In the genomic region with DNA sequence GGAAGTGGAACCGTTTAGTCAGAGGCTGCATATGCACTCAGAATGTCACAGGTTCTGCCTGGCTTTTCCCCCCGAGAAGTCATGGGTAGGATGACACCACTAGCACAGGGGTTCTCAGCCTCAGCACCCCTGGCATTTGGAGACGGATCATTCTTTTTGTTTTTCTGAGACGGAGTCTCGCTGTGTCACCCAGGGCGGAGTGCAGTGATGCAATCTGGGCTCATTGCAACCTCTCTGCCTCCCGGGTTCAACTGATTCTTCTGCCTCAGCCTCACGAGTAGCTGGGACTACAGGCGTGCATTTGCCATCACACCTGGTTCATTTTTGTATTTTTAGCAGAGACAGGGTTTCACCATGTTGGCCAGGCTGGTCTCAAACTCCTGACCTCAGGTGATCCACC, we compare ENCODE assay signal across 2 cellular contexts.
TF ChIP-seq lines count a peak whose summit lies in the region.

No MANE protein-coding gene starts in this region.

TF ChIP-seq in HepG2, 621 proteins besides CTCF, POLR2A, EP300 and RAD21:
- TF ChIP-seq, protein P1, sequence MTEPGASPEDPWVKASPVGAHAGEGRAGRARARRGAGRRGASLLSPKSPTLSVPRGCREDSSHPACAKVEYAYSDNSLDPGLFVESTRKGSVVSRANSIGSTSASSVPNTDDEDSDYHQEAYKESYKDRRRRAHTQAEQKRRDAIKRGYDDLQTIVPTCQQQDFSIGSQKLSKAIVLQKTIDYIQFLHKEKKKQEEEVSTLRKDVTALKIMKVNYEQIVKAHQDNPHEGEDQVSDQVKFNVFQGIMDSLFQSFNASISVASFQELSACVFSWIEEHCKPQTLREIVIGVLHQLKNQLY (CRISPR knock-in tag; IDR thresholded peaks at IDR 0.05): no peak
- TF ChIP-seq CEBPB (IDR thresholded peaks at IDR 0.05; ENCODE audit: borderline replicate concordance, low read depth, low read length): peak; percentile 4; the same call in 1 of the 2 replicates

TF ChIP-seq in WTC11, 78 proteins besides CTCF, POLR2A, EP300 and RAD21:
- TF ChIP-seq, protein P2, sequence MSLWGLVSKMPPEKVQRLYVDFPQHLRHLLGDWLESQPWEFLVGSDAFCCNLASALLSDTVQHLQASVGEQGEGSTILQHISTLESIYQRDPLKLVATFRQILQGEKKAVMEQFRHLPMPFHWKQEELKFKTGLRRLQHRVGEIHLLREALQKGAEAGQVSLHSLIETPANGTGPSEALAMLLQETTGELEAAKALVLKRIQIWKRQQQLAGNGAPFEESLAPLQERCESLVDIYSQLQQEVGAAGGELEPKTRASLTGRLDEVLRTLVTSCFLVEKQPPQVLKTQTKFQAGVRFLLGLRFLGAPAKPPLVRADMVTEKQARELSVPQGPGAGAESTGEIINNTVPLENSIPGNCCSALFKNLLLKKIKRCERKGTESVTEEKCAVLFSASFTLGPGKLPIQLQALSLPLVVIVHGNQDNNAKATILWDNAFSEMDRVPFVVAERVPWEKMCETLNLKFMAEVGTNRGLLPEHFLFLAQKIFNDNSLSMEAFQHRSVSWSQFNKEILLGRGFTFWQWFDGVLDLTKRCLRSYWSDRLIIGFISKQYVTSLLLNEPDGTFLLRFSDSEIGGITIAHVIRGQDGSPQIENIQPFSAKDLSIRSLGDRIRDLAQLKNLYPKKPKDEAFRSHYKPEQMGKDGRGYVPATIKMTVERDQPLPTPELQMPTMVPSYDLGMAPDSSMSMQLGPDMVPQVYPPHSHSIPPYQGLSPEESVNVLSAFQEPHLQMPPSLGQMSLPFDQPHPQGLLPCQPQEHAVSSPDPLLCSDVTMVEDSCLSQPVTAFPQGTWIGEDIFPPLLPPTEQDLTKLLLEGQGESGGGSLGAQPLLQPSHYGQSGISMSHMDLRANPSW (CRISPR knock-in tag; conservative IDR thresholded peaks at IDR 0.05; ENCODE audit: low read depth): no peak
- TF ChIP-seq, protein P3, sequence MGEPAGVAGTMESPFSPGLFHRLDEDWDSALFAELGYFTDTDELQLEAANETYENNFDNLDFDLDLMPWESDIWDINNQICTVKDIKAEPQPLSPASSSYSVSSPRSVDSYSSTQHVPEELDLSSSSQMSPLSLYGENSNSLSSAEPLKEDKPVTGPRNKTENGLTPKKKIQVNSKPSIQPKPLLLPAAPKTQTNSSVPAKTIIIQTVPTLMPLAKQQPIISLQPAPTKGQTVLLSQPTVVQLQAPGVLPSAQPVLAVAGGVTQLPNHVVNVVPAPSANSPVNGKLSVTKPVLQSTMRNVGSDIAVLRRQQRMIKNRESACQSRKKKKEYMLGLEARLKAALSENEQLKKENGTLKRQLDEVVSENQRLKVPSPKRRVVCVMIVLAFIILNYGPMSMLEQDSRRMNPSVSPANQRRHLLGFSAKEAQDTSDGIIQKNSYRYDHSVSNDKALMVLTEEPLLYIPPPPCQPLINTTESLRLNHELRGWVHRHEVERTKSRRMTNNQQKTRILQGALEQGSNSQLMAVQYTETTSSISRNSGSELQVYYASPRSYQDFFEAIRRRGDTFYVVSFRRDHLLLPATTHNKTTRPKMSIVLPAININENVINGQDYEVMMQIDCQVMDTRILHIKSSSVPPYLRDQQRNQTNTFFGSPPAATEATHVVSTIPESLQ (CRISPR knock-in tag; IDR thresholded peaks at IDR 0.05): no peak
- TF ChIP-seq NR2C2 (CRISPR knock-in tag; IDR thresholded peaks at IDR 0.05) (no peak), MXD4 (CRISPR knock-in tag; IDR thresholded peaks at IDR 0.05; ENCODE audit: borderline replicate concordance) (no peak), RORB (CRISPR knock-in tag; IDR thresholded peaks at IDR 0.05) (no peak), CREB1 (CRISPR knock-in tag; IDR thresholded peaks at IDR 0.05) (no peak), SP1 (CRISPR knock-in tag; conservative IDR thresholded peaks at IDR 0.05) (no peak), ZBTB21 (CRISPR knock-in tag; IDR thresholded peaks at IDR 0.05; ENCODE audit: borderline replicate concordance) (no peak), GRHL2 (CRISPR knock-in tag; IDR thresholded peaks at IDR 0.05; ENCODE audit: insufficient replicate concordance, severe bottlenecking) (no peak), ELF4 (CRISPR knock-in tag; IDR thresholded peaks at IDR 0.05; ENCODE audit: low read depth) (no peak), EMX1 (CRISPR knock-in tag; IDR thresholded peaks at IDR 0.05) (no peak), NR1H2 (CRISPR knock-in tag; IDR thresholded peaks at IDR 0.05) (no peak), NFATC4 (CRISPR knock-in tag; IDR thresholded peaks at IDR 0.05) (no peak), ZNF671 (CRISPR knock-in tag; IDR thresholded peaks at IDR 0.05) (no peak), IRF2 (CRISPR knock-in tag; IDR thresholded peaks at IDR 0.05; ENCODE audit: borderline replicate concordance, low read depth) (no peak)
- TF ChIP-seq, protein P4, sequence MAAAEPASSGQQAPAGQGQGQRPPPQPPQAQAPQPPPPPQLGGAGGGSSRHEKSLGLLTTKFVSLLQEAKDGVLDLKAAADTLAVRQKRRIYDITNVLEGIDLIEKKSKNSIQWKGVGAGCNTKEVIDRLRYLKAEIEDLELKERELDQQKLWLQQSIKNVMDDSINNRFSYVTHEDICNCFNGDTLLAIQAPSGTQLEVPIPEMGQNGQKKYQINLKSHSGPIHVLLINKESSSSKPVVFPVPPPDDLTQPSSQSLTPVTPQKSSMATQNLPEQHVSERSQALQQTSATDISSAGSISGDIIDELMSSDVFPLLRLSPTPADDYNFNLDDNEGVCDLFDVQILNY (CRISPR knock-in tag; IDR thresholded peaks at IDR 0.05): no peak
- TF ChIP-seq, protein P5, sequence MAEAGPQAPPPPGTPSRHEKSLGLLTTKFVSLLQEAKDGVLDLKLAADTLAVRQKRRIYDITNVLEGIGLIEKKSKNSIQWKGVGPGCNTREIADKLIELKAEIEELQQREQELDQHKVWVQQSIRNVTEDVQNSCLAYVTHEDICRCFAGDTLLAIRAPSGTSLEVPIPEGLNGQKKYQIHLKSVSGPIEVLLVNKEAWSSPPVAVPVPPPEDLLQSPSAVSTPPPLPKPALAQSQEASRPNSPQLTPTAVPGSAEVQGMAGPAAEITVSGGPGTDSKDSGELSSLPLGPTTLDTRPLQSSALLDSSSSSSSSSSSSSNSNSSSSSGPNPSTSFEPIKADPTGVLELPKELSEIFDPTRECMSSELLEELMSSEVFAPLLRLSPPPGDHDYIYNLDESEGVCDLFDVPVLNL (CRISPR knock-in tag; IDR thresholded peaks at IDR 0.05; ENCODE audit: borderline replicate concordance, low read depth): no peak
- TF ChIP-seq, protein P6, sequence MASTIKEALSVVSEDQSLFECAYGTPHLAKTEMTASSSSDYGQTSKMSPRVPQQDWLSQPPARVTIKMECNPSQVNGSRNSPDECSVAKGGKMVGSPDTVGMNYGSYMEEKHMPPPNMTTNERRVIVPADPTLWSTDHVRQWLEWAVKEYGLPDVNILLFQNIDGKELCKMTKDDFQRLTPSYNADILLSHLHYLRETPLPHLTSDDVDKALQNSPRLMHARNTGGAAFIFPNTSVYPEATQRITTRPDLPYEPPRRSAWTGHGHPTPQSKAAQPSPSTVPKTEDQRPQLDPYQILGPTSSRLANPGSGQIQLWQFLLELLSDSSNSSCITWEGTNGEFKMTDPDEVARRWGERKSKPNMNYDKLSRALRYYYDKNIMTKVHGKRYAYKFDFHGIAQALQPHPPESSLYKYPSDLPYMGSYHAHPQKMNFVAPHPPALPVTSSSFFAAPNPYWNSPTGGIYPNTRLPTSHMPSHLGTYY (CRISPR knock-in tag; IDR thresholded peaks at IDR 0.05): no peak
- TF ChIP-seq, protein P7, sequence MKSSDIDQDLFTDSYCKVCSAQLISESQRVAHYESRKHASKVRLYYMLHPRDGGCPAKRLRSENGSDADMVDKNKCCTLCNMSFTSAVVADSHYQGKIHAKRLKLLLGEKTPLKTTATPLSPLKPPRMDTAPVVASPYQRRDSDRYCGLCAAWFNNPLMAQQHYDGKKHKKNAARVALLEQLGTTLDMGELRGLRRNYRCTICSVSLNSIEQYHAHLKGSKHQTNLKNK (CRISPR knock-in tag; IDR thresholded peaks at IDR 0.05): no peak
- TF ChIP-seq, protein P8, sequence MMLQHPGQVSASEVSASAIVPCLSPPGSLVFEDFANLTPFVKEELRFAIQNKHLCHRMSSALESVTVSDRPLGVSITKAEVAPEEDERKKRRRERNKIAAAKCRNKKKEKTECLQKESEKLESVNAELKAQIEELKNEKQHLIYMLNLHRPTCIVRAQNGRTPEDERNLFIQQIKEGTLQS (CRISPR knock-in tag; conservative IDR thresholded peaks at IDR 0.05): no peak
